9 cellular contexts compared by ENCODE assay signal in genomic region chr11:5625281-5625680, GRCh38. TPM values are rescaled to one million over a fixed set of nuclear protein-coding genes. Genes with fewer than 3 reads are reported as not detected.
DNase-seq lines count a peak whose midpoint lies in the region; ATAC-seq and TF ChIP-seq lines count a peak whose summit lies in the region.
"Had no signal": no experiment of that assay in that cellular context is flagged by ENCODE, and none has a peak within 500 bp of the region (broad histone marks: within the 10 kb centered on the region; RNA-seq: fewer than 3 reads in every experiment).

No MANE protein-coding gene starts in this region.

- no peak for ATAC-seq in stimulated activated naive CD8-positive, alpha-beta T cell treated with anti-CD3 and anti-CD28 coated beads, Interleukin-15, Interleukin-2, amounts not matched to agents 100 U/mL and 50 U/mL, for 24 hours
- no peak for ATAC-seq in aorta (ENCODE audit: low FRiP score)

- WGBS in aorta, 2 donors: 4 to 16% methylated on average over 4 of the region's 4 CpGs

- H3K4me3 Mint-ChIP-seq in stimulated activated naive CD8-positive, alpha-beta T cell treated with anti-CD3 and anti-CD28 coated beads, Interleukin-15, Interleukin-2, amounts not matched to agents 100 ng/mL and 50 ng/mL, for 24 hours: peak overlapping the region; percentile 96

- H3K27ac Mint-ChIP-seq in stimulated activated naive CD8-positive, alpha-beta T cell treated with anti-CD3 and anti-CD28 coated beads, Interleukin-15, Interleukin-2, amounts not matched to agents 100 ng/mL and 50 ng/mL, for 24 hours: peak overlapping the region; percentile 94

- TF ChIP-seq POLR2A in breast epithelium (IDR thresholded peaks at IDR 0.05): no peak

- H3K27me3 Mint-ChIP-seq in stimulated activated naive CD8-positive, alpha-beta T cell treated with anti-CD3 and anti-CD28 coated beads, Interleukin-15, Interleukin-2, amounts not matched to agents 100 ng/mL and 50 ng/mL, for 24 hours: no peaks in the 10 kb centered on the region

- DNase-seq in stimulated activated naive CD8-positive, alpha-beta T cell treated with anti-CD3 and anti-CD28 coated beads, Interleukin-15, Interleukin-2, amounts not matched to agents 100 U/mL and 50 U/mL, for 24 hours: no peak
- DNase-seq in breast epithelium (ENCODE audit: low spot score in 2 of 2): no peak
- DNase-seq in aorta: no peak
- no peak for DNase-seq in OCI-M1 (lab: John Stamatoyannopoulos, UW)
- DNase-seq in activated CD4-positive, alpha-beta T cell treated with anti-CD3 and anti-CD28 coated beads, Interleukin-2, amount 50 U/mL, for 1 hour: no peak
- DNase-seq in GF-D8 (lab: John Stamatoyannopoulos, UW): no peak
- DNase-seq: NCI-H1694 treated with DMSO at 0.1 percent for 48 hours had no signal

- H3K4me1 ChIP-seq in breast epithelium (no peaks in the 10 kb centered on the region), mononuclear cell (ENCODE audit: insufficient read depth, low read length) (peaks cover 38% of the 10 kb centered on the region), aorta (ENCODE audit: control insufficient read depth in 1 of 2, insufficient read depth in 2 of 2, low read length in 2 of 2) (peaks cover 4 to 15% of the 10 kb centered on the region in 2 donors)

- intact Hi-C loops in breast epithelium (cut with DNase I; ENCODE audit: low total_unique reads) (no loop called here), aorta (cut with DNase I) (loop anchor here in 1 of 2 donors (10.0 kb wide), 1 partner anchor 60 kb away; the partner anchor contains the start of genes TRIM22 and TRIM5)

- H3K27ac ChIP-seq in breast epithelium (peak overlapping the region; percentile 73 to 84), aorta (ENCODE audit: low read depth in 1 of 2, low read length in 2 of 2) (peak overlapping the region in 1 of 2 donors; percentile 6)

- H3K36me3 ChIP-seq in breast epithelium (no peaks in the 10 kb centered on the region), aorta (ENCODE audit: control insufficient read depth in 1 of 2, insufficient read depth in 2 of 2, low read length in 1 of 2) (no peaks in the 10 kb centered on the region)

- no peak for TF ChIP-seq CTCF in breast epithelium (IDR thresholded peaks at IDR 0.05)

- H3K9me3 ChIP-seq in breast epithelium: no peaks in the 10 kb centered on the region
- H3K9me3 ChIP-seq in mononuclear cell (ENCODE audit: low read depth, low read length): no peaks in the 10 kb centered on the region
- H3K9me3 ChIP-seq in aorta (ENCODE audit: control insufficient read depth, low read length): no peaks in the 10 kb centered on the region

- H3K4me1 Mint-ChIP-seq in stimulated activated naive CD8-positive, alpha-beta T cell treated with anti-CD3 and anti-CD28 coated beads, Interleukin-15, Interleukin-2, amounts not matched to agents 100 ng/mL and 50 ng/mL, for 24 hours (ENCODE audit: low read depth): peaks cover 62% of the 10 kb centered on the region

- no peaks in the 10 kb centered on the region for H3K9me3 Mint-ChIP-seq in stimulated activated naive CD8-positive, alpha-beta T cell treated with anti-CD3 and anti-CD28 coated beads, Interleukin-15, Interleukin-2, amounts not matched to agents 100 ng/mL and 50 ng/mL, for 24 hours

- H3K4me3 ChIP-seq in breast epithelium (peak overlapping the region; percentile 51 to 71 (median 53)), mononuclear cell (ENCODE audit: low read length) (peak overlapping the region; percentile 69), aorta (ENCODE audit: low read length in 2 of 2) (peak overlapping the region; percentile 71 to 85)

- H3K36me3 Mint-ChIP-seq in stimulated activated naive CD8-positive, alpha-beta T cell treated with anti-CD3 and anti-CD28 coated beads, Interleukin-15, Interleukin-2, amounts not matched to agents 100 ng/mL and 50 ng/mL, for 24 hours (ENCODE audit: low read depth): peaks cover 4% of the 10 kb centered on the region

- H3K27me3 ChIP-seq in breast epithelium (no peaks in the 10 kb centered on the region), mononuclear cell (ENCODE audit: insufficient read depth, low read length) (no peaks in the 10 kb centered on the region), aorta (ENCODE audit: control insufficient read depth in 1 of 2, insufficient read depth in 2 of 2, low read length in 1 of 2) (no peaks in the 10 kb centered on the region)

RNA-seq across cellular contexts. Expression of gene TRIM34, which starts 0.5 kb away (rescaled TPM):
- 10 to 100 TPM in 2 of 3 donors, 1 to 10 TPM in 1; 5.9 to 12.1 (median 10.9) TPM for total RNA-seq in breast epithelium
- 7.2 TPM for total RNA-seq in mononuclear cell
- 1 to 10 TPM; 5.6 to 9.2 TPM for total RNA-seq in aorta
- polyA plus RNA-seq in aorta: 1 to 10 TPM; 5.1 to 5.8 TPM

RNA-seq across cellular contexts. Expression of gene TRIM6, which starts 28.8 kb away (rescaled TPM):
- 1 to 10 TPM; 2.2 to 6.1 (median 2.6) TPM for total RNA-seq in breast epithelium
- total RNA-seq in mononuclear cell: 0.42 TPM
- total RNA-seq in aorta: 1 to 10 TPM; 2.1 to 5.1 TPM
- 1 to 10 TPM; 3.6 to 6.3 TPM for polyA plus RNA-seq in aorta

RNA-seq across cellular contexts. Expression of gene OR52B6, which starts 44.6 kb away (rescaled TPM):
- total RNA-seq in breast epithelium: not detected
- not detected for total RNA-seq in mononuclear cell
- total RNA-seq in aorta: not detected
- polyA plus RNA-seq in aorta: not detected

RNA-seq across cellular contexts. Expression of gene TRIM5, which starts 59.6 kb away (rescaled TPM):
- total RNA-seq in breast epithelium (10 to 100 TPM; 17.1 to 34.4 (median 28.5) TPM), mononuclear cell (6.5 TPM), aorta (10 to 100 TPM; 38.8 to 42.0 TPM)
- 10 to 100 TPM; 16.0 to 21.0 TPM for polyA plus RNA-seq in aorta
